ENCODE assay signal across 34 cellular contexts in genomic region chr4:62429297-62429696, GRCh38.
"Had no signal": no experiment of that assay in that cellular context is flagged by ENCODE, and none has a peak within 500 bp of the region (broad histone marks: within the 10 kb centered on the region; RNA-seq: fewer than 3 reads in every experiment).

No MANE protein-coding gene starts in this region.

- H3K27me3 ChIP-seq: adrenal gland, body of pancreas, brain microvascular endothelial cell, breast epithelium had no signal

- ATAC-seq: activated CD8-positive, alpha-beta T cell treated with anti-CD3 and anti-CD28 coated beads for 36 hours; activated naive CD4-positive, alpha-beta T cell treated with anti-CD3 and anti-CD28 coated beads, Interleukin-2, amount 50 U/mL, for 72 hours; activated T-cell treated with anti-CD3 and anti-CD28 coated beads, Interleukin-2, amount 50 U/mL, for 4 hours; activated T-cell treated with anti-CD3 and anti-CD28 coated beads, Interleukin-2, amount 50 U/mL, for 72 hours; activated T-helper 17 cell treated with anti-CD3 and anti-CD28 coated beads, Interleukin-2, amount 50 U/mL, for 72 hours; body of pancreas had no signal

- H3K27ac ChIP-seq: adrenal gland, body of pancreas, brain microvascular endothelial cell, breast epithelium, VCaP had no signal

- FAIRE-seq: astrocyte, TTC549 had no signal

- H3K4me1 ChIP-seq: adrenal gland, body of pancreas, breast epithelium had no signal

- H3K9me3 ChIP-seq: adrenal gland, body of pancreas, breast epithelium had no signal

- H3K4me3 ChIP-seq: adrenal gland, body of pancreas, breast epithelium had no signal

- H3K36me3 ChIP-seq: adrenal gland, brain microvascular endothelial cell, breast epithelium had no signal

- DNase-seq: activated B cell treated with CpG ODN at 0.5 μM for 24 hours; activated CD4-positive, alpha-beta memory T cell treated with anti-CD3 and anti-CD28 coated beads for 36 hours; activated CD4-positive, alpha-beta T cell treated with anti-CD3 and anti-CD28 coated beads for 4 hours; activated CD4-positive, alpha-beta T cell treated with anti-CD3 and anti-CD28 coated beads, Interleukin-2, amount 10 ng/mL, durations not matched to agents 24 days and 14 days; activated CD4-positive, alpha-beta T cell treated with anti-CD3 and anti-CD28 coated beads, Interleukin-2, amount 50 U/mL, for 1 hour; activated CD4-positive, alpha-beta T cell treated with anti-CD3 and anti-CD28 coated beads, Interleukin-2, amount 50 U/mL, for 4 hours; activated CD4-positive, CD25-positive, alpha-beta regulatory T cell treated with anti-CD3 and anti-CD28 coated beads, Interleukin-2, amount 50 U/mL, for 72 hours; activated CD8-positive, alpha-beta memory T cell treated with anti-CD3 and anti-CD28 coated beads, Interleukin-2, amount 50 U/mL, for 4 hours; activated CD8-positive, alpha-beta T cell treated with anti-CD3 and anti-CD28 coated beads for 36 hours; activated effector memory CD4-positive, alpha-beta T cell treated with anti-CD3 and anti-CD28 coated beads, Interleukin-2, amount 50 U/mL, for 16 hours; activated gamma-delta T cell treated with Interleukin-2 at 50 U/mL for 16 hours; activated naive CD4-positive, alpha-beta T cell; activated naive CD4-positive, alpha-beta T cell treated with anti-CD3 and anti-CD28 coated beads for 36 hours; activated naive CD4-positive, alpha-beta T cell treated with anti-CD3 and anti-CD28 coated beads, Interleukin-2, amount 50 U/mL, for 16 hours; activated naive CD8-positive, alpha-beta T cell treated with anti-CD3 and anti-CD28 coated beads for 36 hours; activated T-cell treated with anti-CD3 and anti-CD28 coated beads for 4 hours; activated T-cell treated with anti-CD3 and anti-CD28 coated beads, Interleukin-2, amount 50 U/mL, for 1 hour; activated T-cell treated with anti-CD3 and anti-CD28 coated beads, Interleukin-2, amount 50 U/mL, for 4 hours; activated T-cell treated with anti-CD3 and anti-CD28 coated beads, Interleukin-2, amount 50 U/mL, for 72 hours; adrenal gland; amniotic stem cell; aorta; body of pancreas; brain microvascular endothelial cell; central memory CD4-positive, alpha-beta T cell; T-helper 1 cell; T-helper 2 cell; T-helper 9 cell had no signal
